In genomic region chr4:38867478-38868054, GRCh38 we compare ENCODE assay signal across 8 cellular contexts. TPM values are rescaled to one million over a fixed set of nuclear protein-coding genes. Genes with fewer than 3 reads are reported as not detected.
DNase-seq lines count a peak whose midpoint lies in the region; ATAC-seq lines count a peak whose summit lies in the region.

Gene FAM114A1, plus strand, starts transcription at chr4:38867806. Its CDS starts 10,273 bp downstream, at chr4:38878079.

- no peaks in the 10 kb centered on the region for H3K36me3 ChIP-seq in iPS-15b (ENCODE audit: control insufficient read depth, insufficient read depth, low read length)
- no peaks in the 10 kb centered on the region for H3K36me3 ChIP-seq in HAP-1 (replicated peaks)

- H3K9me3 ChIP-seq in iPS-15b (ENCODE audit: control insufficient read depth, insufficient read depth, low read length) (no peaks in the 10 kb centered on the region), HAP-1 (no peaks in the 10 kb centered on the region)

- H3K4me3 ChIP-seq in iPS-15b (ENCODE audit: low read depth, low read length), result peak within 1 kb of the TSS; percentile 76
- no peak within 1 kb of the TSS for H3K4me3 ChIP-seq in HAP-1

- H3K9ac ChIP-seq in iPS-15b (ENCODE audit: low read depth, low read length), result peak within 1 kb of the TSS; percentile 87

- DNase-seq in DMS 273 (lab: John Stamatoyannopoulos, UW; ENCODE audit: unreplicated experiment) (peak; percentile 82), SK-MEL-5 (ENCODE audit: low read depth, low spot score) (peak; percentile 73), T47D (ENCODE audit: low read depth in 1 of 2, low spot score in 1 of 2) (peak; percentile 64 to 83), renal cortical epithelial cell (ENCODE audit: low read depth) (peak; percentile 39), HAP-1 (ENCODE audit: low spot score in 2 of 2) (no peak)

- H3K27me3 ChIP-seq in iPS-15b (ENCODE audit: control insufficient read depth, insufficient read depth, low read length) (no peaks in the 10 kb centered on the region), HAP-1 (ENCODE audit: low read depth) (0 out of 2 replicates have a peak, but pooled peaks cover 3% of the 10 kb centered on the region)

- in situ Hi-C loops in SK-MEL-5 (cut with HindIII; ENCODE audit: low pct_unique_long_range_greater_than_20kb, low sequenced_read_pairs), result no loop called here
- in situ Hi-C loops in T47D (cut with HindIII; ENCODE audit: low pct_unique_long_range_greater_than_20kb, low sequenced_read_pairs), result no loop called here
- in situ Hi-C loops in HAP-1 (cut with MboI; ENCODE audit: low sequenced_read_pairs), result no loop called here

- H3K4me1 ChIP-seq in iPS-15b (ENCODE audit: control insufficient read depth, insufficient read depth, low read length) (no peaks in the 10 kb centered on the region), HAP-1 (no peaks in the 10 kb centered on the region)

- ATAC-seq in GM19372 (IDR thresholded peaks at IDR 0.05; ENCODE audit: low read depth, unreplicated experiment) (peak; percentile 84), HG03460 (IDR thresholded peaks at IDR 0.05; ENCODE audit: unreplicated experiment) (peak; percentile 81)

RNA-seq across cellular contexts. Expression of gene FAM114A1, which starts in this region (rescaled TPM):
- total RNA-seq in SK-MEL-5 (2014; rRNA removed; shearing (Covaris generic)), result 33.0 and 38.6 TPM in 2 replicates
- 20.1 and 21.9 TPM in 2 replicates for polyA plus RNA-seq in SK-MEL-5 (2015; cell fraction: cytosol; rRNA removed)
- 8.8 and 15.2 TPM in 2 replicates for polyA plus RNA-seq in SK-MEL-5 (2015; cell fraction: nucleus; rRNA removed)
- total RNA-seq in renal cortical epithelial cell, result 147 and 192 TPM in 2 replicates

Comparison
In these comparisons a context has a peak if more than half of its experiments do, and no peak if none do; other contexts are left out.
1. DNase-seq: peak in DMS 273 (single experiment), SK-MEL-5 (single experiment), T47D (2 of 2) and renal cortical epithelial cell (single experiment); none in HAP-1 (0 of 2).